Comparison of ENCODE assay signal across 22 cellular contexts in genomic region chr18:2792395-2792794, GRCh38. TPM values are rescaled to one million over a fixed set of nuclear protein-coding genes. Genes with fewer than 3 reads are reported as not detected.
"Had no signal": no experiment of that assay in that cellular context is flagged by ENCODE, and none has a peak within 500 bp of the region (broad histone marks: within the 10 kb centered on the region; RNA-seq: fewer than 3 reads in every experiment).

No MANE protein-coding gene starts in this region.

- H3K27ac ChIP-seq: epithelial cell of prostate, esophagus muscularis mucosa, gastroesophageal sphincter, neutrophil, sigmoid colon, skin epidermis, suprapubic skin, thyroid gland had no signal

- ATAC-seq: effector memory CD8-positive, alpha-beta T cell; gastroesophageal sphincter; left ventricle myocardium superior; stimulated activated naive CD8-positive, alpha-beta T cell treated with anti-CD3 and anti-CD28 coated beads, Interleukin-15, Interleukin-2, amounts not matched to agents 100 U/mL and 50 U/mL, for 24 hours had no signal

- H3K4me3 ChIP-seq: esophagus muscularis mucosa, gastroesophageal sphincter, lung, sigmoid colon, skin epidermis, suprapubic skin, thyroid gland had no signal

- FAIRE-seq: keratinocyte had no signal

- H3K27me3 ChIP-seq: esophagus muscularis mucosa, gastroesophageal sphincter, neutrophil, sigmoid colon, suprapubic skin, thyroid gland had no signal

- H3K9me3 ChIP-seq: esophagus muscularis mucosa, gastroesophageal sphincter, sigmoid colon, suprapubic skin, thyroid gland had no signal

- DNase-seq: effector memory CD8-positive, alpha-beta T cell; foreskin fibroblast; glutamatergic neuron; immature natural killer cell; left ventricle myocardium superior; mesendoderm; naive B cell; posterior cingulate gyrus; sigmoid colon; stimulated activated CD4-positive, alpha-beta T cell treated with anti-CD3 and anti-CD28 coated beads, Interleukin-2, amount 100 ng/mL, for 24 hours; stimulated activated CD4-positive, alpha-beta T cell treated with anti-CD3 and anti-CD28 coated beads, Interleukin-4, amount 100 ng/mL, for 4 hours; stimulated activated naive CD8-positive, alpha-beta T cell treated with anti-CD3 and anti-CD28 coated beads, Interleukin-15, Interleukin-2, amounts not matched to agents 100 U/mL and 50 U/mL, for 24 hours; thyroid gland had no signal

- H3K4me1 ChIP-seq: esophagus muscularis mucosa, gastroesophageal sphincter, sigmoid colon, suprapubic skin, thyroid gland had no signal

RNA-seq across cellular contexts. Expression of gene EMILIN2, which starts 54.4 kb away (rescaled TPM):
- polyA plus RNA-seq: neural cell had no signal
